Comparison of ENCODE assay signal across 28 cellular contexts in genomic region chr13:19345916-19346422, GRCh38.
"Had no signal": no experiment of that assay in that cellular context is flagged by ENCODE, and none has a peak within 500 bp of the region (broad histone marks: within the 10 kb centered on the region; RNA-seq: fewer than 3 reads in every experiment).

No MANE protein-coding gene starts in this region.

- ATAC-seq: activated T-cell treated with anti-CD3 and anti-CD28 coated beads, Interleukin-2, amount 50 U/mL, for 4 hours; Panc1; Right ventricle myocardium inferior; WTC11 had no signal

- H3K4me3 Mint-ChIP-seq: activated CD4-positive, alpha-beta memory T cell treated with anti-CD3 and anti-CD28 coated beads for 36 hours; activated naive CD8-positive, alpha-beta T cell; activated T-cell treated with anti-CD3 and anti-CD28 coated beads, Interleukin-2, amount 50 U/mL, for 4 hours; brain; central memory CD8-positive, alpha-beta T cell; T-helper 1 cell treated with Interleukin-12 subunit alpha and Interleukin-12 subunit beta and Interleukin-4 antibody, amounts not matched to agents 30 μg/mL and 1 μg/mL, for 36 hours; WTC11 had no signal

- H3K9me3 Mint-ChIP-seq: activated CD4-positive, alpha-beta T cell treated with anti-CD3 and anti-CD28 coated beads, Interleukin-2, amount 10 ng/mL, durations not matched to agents 7 days and 5 days; activated T-cell treated with anti-CD3 and anti-CD28 coated beads, Interleukin-2, amount 50 U/mL, for 4 hours; central memory CD8-positive, alpha-beta T cell; T-helper 1 cell treated with Interleukin-12 subunit alpha and Interleukin-12 subunit beta and Interleukin-4 antibody, amounts not matched to agents 30 μg/mL and 1 μg/mL, for 36 hours had no signal

- H3K27ac Mint-ChIP-seq: activated CD4-positive, alpha-beta memory T cell treated with anti-CD3 and anti-CD28 coated beads for 36 hours; activated CD4-positive, alpha-beta T cell treated with anti-CD3 and anti-CD28 coated beads, Interleukin-2, amount 10 ng/mL, durations not matched to agents 7 days and 5 days; activated naive CD8-positive, alpha-beta T cell; brain; T-helper 1 cell treated with Interleukin-12 subunit alpha and Interleukin-12 subunit beta and Interleukin-4 antibody, amounts not matched to agents 30 μg/mL and 1 μg/mL, for 36 hours; WTC11 had no signal

- DNase-seq: activated CD4-positive, alpha-beta memory T cell treated with anti-CD3 and anti-CD28 coated beads for 36 hours; activated CD4-positive, alpha-beta T cell treated with anti-CD3 and anti-CD28 coated beads, Interleukin-2, amount 10 ng/mL, durations not matched to agents 7 days and 5 days; activated CD4-positive, CD25-positive, alpha-beta regulatory T cell treated with anti-CD3 and anti-CD28 coated beads, Interleukin-2, amount 50 U/mL, for 72 hours; activated CD8-positive, alpha-beta memory T cell treated with anti-CD3 and anti-CD28 coated beads for 24 hours; activated effector memory CD4-positive, alpha-beta T cell treated with anti-CD3 and anti-CD28 coated beads, Interleukin-2, amount 50 U/mL, for 16 hours; activated naive CD4-positive, alpha-beta T cell treated with Interleukin-2 at 50 U/mL for 16 hours; activated T-cell treated with anti-CD3 and anti-CD28 coated beads, Interleukin-2, amount 50 U/mL, for 4 hours; amygdala; Kasumi-1; KBM-7; NCI-H1048; NCI-H1417; NCI-H1694; NCI-H2029; NCI-H2107; NCI-H345; NCI-H510A; NCI-H526 treated with DMSO at 0.1 percent for 48 hours; NCI-H82; OCI-M1; RPMI8226 had no signal

- H3K27me3 Mint-ChIP-seq: brain; central memory CD8-positive, alpha-beta T cell had no signal

- H3K36me3 Mint-ChIP-seq: activated naive CD8-positive, alpha-beta T cell; brain had no signal

- H3K4me1 Mint-ChIP-seq: brain; central memory CD8-positive, alpha-beta T cell; WTC11 had no signal
